Comparison of ENCODE assay signal across 8 cellular contexts in genomic region chr17:50297407-50297865, GRCh38. TPM values are rescaled to one million over a fixed set of nuclear protein-coding genes. Genes with fewer than 3 reads are reported as not detected.
DNase-seq lines count a peak whose midpoint lies in the region; ATAC-seq and TF ChIP-seq lines count a peak whose summit lies in the region.

No MANE protein-coding gene starts in this region.

- no peaks in the 10 kb centered on the region for H3K79me2 ChIP-seq in Karpas-422 (ENCODE audit: low read length)
- no peaks in the 10 kb centered on the region for H3K79me2 ChIP-seq in parathyroid adenoma

- H3K36me3 ChIP-seq in Karpas-422 (ENCODE audit: insufficient read depth, low read length) (no peaks in the 10 kb centered on the region), parathyroid adenoma (ENCODE audit: control insufficient read depth, insufficient read depth, low read length) (no peaks in the 10 kb centered on the region), upper lobe of left lung (no peaks in the 10 kb centered on the region)

- TF ChIP-seq EP300 in upper lobe of left lung (IDR thresholded peaks at IDR 0.05): no peak

- H3K4me2 ChIP-seq in Karpas-422 (ENCODE audit: low read depth, low read length, poor library complexity, severe bottlenecking): no peak overlapping the region
- no peak overlapping the region for H3K4me2 ChIP-seq in parathyroid adenoma (ENCODE audit: low read length)

- H3K9ac ChIP-seq in Karpas-422 (ENCODE audit: low read length) (no peak overlapping the region), parathyroid adenoma (no peak overlapping the region)

- no peaks in the 10 kb centered on the region for H3K9me2 ChIP-seq in Karpas-422 (replicated peaks; ENCODE audit: insufficient read depth, low read length)

- TF ChIP-seq CTCF in parathyroid adenoma (IDR thresholded peaks at IDR 0.05) (peak; percentile 92), upper lobe of left lung (IDR thresholded peaks at IDR 0.05) (peak; percentile 91 to 96 (median 94))

- H3K9me3 ChIP-seq in Karpas-422 (ENCODE audit: low read length) (no peaks in the 10 kb centered on the region), parathyroid adenoma (ENCODE audit: control insufficient read depth, low read length) (no peaks in the 10 kb centered on the region), upper lobe of left lung (no peaks in the 10 kb centered on the region)

- TF ChIP-seq POLR2A in upper lobe of left lung (IDR thresholded peaks at IDR 0.05): no peak

- H2AFZ ChIP-seq in Karpas-422 (ENCODE audit: low read length) (no peak overlapping the region), parathyroid adenoma (peak overlapping the region; percentile 33)

- H4K20me1 ChIP-seq in Karpas-422 (ENCODE audit: insufficient read depth, low read depth, low read length): no peaks in the 10 kb centered on the region

- H3K27ac ChIP-seq in Karpas-422 (ENCODE audit: low read length): no peak overlapping the region
- H3K27ac ChIP-seq in parathyroid adenoma: no peak overlapping the region
- H3K27ac ChIP-seq in upper lobe of left lung: no peak overlapping the region

- DNase-seq in EH (ENCODE audit: low read depth): peak; percentile 68
- DNase-seq in Karpas-422: peak; percentile 78
- peak; percentile 46 to 65 for DNase-seq in SHP77 (lab: John Stamatoyannopoulos, UW)
- DNase-seq in activated effector memory CD4-positive, alpha-beta T cell treated with Interleukin-2 at 50 U/mL for 16 hours: peak; percentile 59
- DNase-seq in germinal center (ENCODE audit: low spot score): peak; percentile 79
- DNase-seq in upper lobe of left lung: peak in 1 of 2 donors; percentile 86

- H3K4me3 ChIP-seq in Karpas-422 (ENCODE audit: low read length) (no peak overlapping the region), parathyroid adenoma (ENCODE audit: low read depth, low read length) (no peak overlapping the region), upper lobe of left lung (no peak overlapping the region)

- peak; percentile 90 to 93 for ATAC-seq in upper lobe of left lung (ENCODE audit: low FRiP score in 2 of 2)
- ATAC-seq in GM21737 (IDR thresholded peaks at IDR 0.05; ENCODE audit: unreplicated experiment): no peak

- 6 to 17% methylated on average over 5 to 7 of the region's 7 CpGs for WGBS in upper lobe of left lung, 2 donors

- H3K27me3 ChIP-seq in Karpas-422 (ENCODE audit: low read length) (no peaks in the 10 kb centered on the region), parathyroid adenoma (ENCODE audit: control insufficient read depth, insufficient read depth, low read length) (no peaks in the 10 kb centered on the region), upper lobe of left lung (no peaks in the 10 kb centered on the region)

- H3K4me1 ChIP-seq in Karpas-422 (ENCODE audit: low read length) (no peaks in the 10 kb centered on the region), parathyroid adenoma (no peaks in the 10 kb centered on the region), upper lobe of left lung (no peaks in the 10 kb centered on the region)

RNA-seq across cellular contexts. Expression of gene TMEM92, which starts 23.2 kb away (rescaled TPM):
- total RNA-seq in Karpas-422 (2014; rRNA removed; shearing (Covaris generic); ENCODE audit: low replicate concordance): not detected in 2 replicates
- total RNA-seq in upper lobe of left lung: 10 to 100 TPM in 1 of 6 donors, 1 to 10 TPM in 5; 1.3 to 15.7 (median 3.8) TPM

RNA-seq across cellular contexts. Expression of gene XYLT2, which starts 48.5 kb away (rescaled TPM):
- total RNA-seq in Karpas-422 (2014; rRNA removed; shearing (Covaris generic); ENCODE audit: low replicate concordance): 11.4 and 30.4 TPM in 2 replicates
- 10 to 100 TPM; 16.4 to 33.5 (median 19.2) TPM for total RNA-seq in upper lobe of left lung
